Comparison of ENCODE assay signal across 21 cellular contexts in the genomic region with DNA sequence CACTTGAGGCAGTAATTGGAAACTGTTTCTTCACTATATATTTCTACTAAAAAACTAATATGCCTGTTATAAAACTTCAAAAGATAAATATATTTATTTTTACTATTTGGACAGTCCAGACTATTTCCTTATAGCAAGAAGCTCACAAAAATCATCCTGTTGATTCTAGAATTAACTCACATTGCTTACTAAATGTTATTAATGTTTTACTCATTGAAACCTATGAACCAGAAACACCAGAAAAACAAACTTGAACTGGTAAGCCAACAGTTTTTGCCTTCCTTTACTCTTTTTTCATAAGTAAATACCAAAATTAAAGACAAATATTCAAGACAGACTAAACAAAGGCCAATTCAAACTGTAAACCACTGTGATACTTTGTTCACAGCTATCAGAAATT.
"Had no signal": no experiment of that assay in that cellular context is flagged by ENCODE, and none has a peak within 500 bp of the region (broad histone marks: within the 10 kb centered on the region; RNA-seq: fewer than 3 reads in every experiment).

No MANE protein-coding gene starts in this region.

- DNase-seq: IMR-90, Karpas-422, KG1, MG63, NCI-H1092, NCI-H1105 treated with DMSO at 0.1 percent for 48 hours, NCI-H1417 treated with DMSO at 0.1 percent for 48 hours, NCI-H146, NCI-H1694 treated with DMSO at 0.1 percent for 48 hours, NCI-H2029, NCI-H2081 treated with DMSO at 0.1 percent for 48 hours, NCI-H2171, NCI-H226, NCI-H446, NCI-H510A, NCI-H524 treated with DMSO at 0.1 percent for 48 hours, NCI-H69, NCI-H774 had no signal

- ATAC-seq: Panc1, Right ventricle myocardium inferior, SK-N-SH treated with all-trans-retinoic acid at 6 μM for 48 hours had no signal

- H3K9me3 ChIP-seq: MG63 had no signal

- H3K4me3 ChIP-seq: MG63 had no signal

- H3K27me3 ChIP-seq: MG63 had no signal
